In the genomic region with DNA sequence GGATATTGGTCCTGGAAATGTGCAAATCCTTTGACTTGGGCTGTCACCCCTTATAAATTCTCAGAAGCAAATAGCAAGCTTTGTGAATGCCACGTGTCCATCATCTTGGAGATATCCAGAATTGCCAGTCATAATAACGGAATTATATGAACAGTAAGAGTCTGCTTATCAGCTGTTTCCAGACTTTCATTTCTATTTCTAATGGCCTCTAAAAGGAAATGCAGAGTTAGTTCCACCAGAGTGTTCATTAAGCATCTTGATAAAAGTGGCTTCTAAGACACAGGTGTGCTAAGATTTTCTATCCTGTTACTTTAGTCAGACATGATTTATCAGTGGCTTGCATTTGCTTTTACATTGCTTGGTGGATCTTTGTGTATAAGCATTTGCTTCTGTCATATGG, we compare ENCODE assay signal across 21 cellular contexts.
"Had no signal": no experiment of that assay in that cellular context is flagged by ENCODE, and none has a peak within 500 bp of the region (broad histone marks: within the 10 kb centered on the region; RNA-seq: fewer than 3 reads in every experiment).

No MANE protein-coding gene starts in this region.

- DNase-seq: activated B cell treated with CpG ODN at 0.5 μM for 24 hours; activated CD4-positive, alpha-beta memory T cell treated with anti-CD3 and anti-CD28 coated beads for 36 hours; activated CD4-positive, alpha-beta T cell treated with anti-CD3 and anti-CD28 coated beads for 48 hours; activated CD8-positive, alpha-beta memory T cell treated with anti-CD3 and anti-CD28 coated beads, Interleukin-2, amount 10 ng/mL, durations not matched to agents 7 days and 5 days; activated CD8-positive, alpha-beta memory T cell treated with anti-CD3 and anti-CD28 coated beads, Interleukin-2, amount 50 U/mL, for 4 hours; activated CD8-positive, alpha-beta T cell treated with anti-CD3 and anti-CD28 coated beads, Interleukin-2, amount 10 ng/mL, durations not matched to agents 7 days and 5 days; activated effector memory CD4-positive, alpha-beta T cell treated with anti-CD3 and anti-CD28 coated beads, Interleukin-2, amount 50 U/mL, for 16 hours; activated naive CD4-positive, alpha-beta T cell; activated naive CD4-positive, alpha-beta T cell treated with anti-CD3 and anti-CD28 coated beads, Interleukin-2, amount 10 ng/mL, durations not matched to agents 7 days and 5 days; activated naive CD8-positive, alpha-beta T cell treated with anti-CD3 and anti-CD28 coated beads, Interleukin-2, amount 10 ng/mL, durations not matched to agents 7 days and 5 days; activated T-cell treated with anti-CD3 and anti-CD28 coated beads, Interleukin-2, amount 50 U/mL, for 1 hour; activated T-cell treated with anti-CD3 and anti-CD28 coated beads, Interleukin-2, amount 50 U/mL, for 48 hours; central memory CD4-positive, alpha-beta T cell; cerebellar nuclear complex; colonic mucosa; effector CD8-positive, alpha-beta T cell; foreskin fibroblast; hippocampal formation; T-helper 17 cell; T1000; WERI-Rb-1 had no signal
